ENCODE assay signal across 8 cellular contexts in genomic region chr4:109815151-109816081, GRCh38. TPM values are rescaled to one million over a fixed set of nuclear protein-coding genes. Genes with fewer than 3 reads are reported as not detected.
A peak's percentile ranks its signal among the peaks of the same experiment; 100 is the strongest.
DNase-seq lines count a peak whose midpoint lies in the region; ATAC-seq lines count a peak whose summit lies in the region.

GAR1 (plus strand) TSS chr4:109815762; CDS start chr4:109816165, 403 bp downstream.

- H3K4me3 Mint-ChIP-seq in CD8-positive, alpha-beta memory T cell: peak within 1 kb of the TSS; percentile 92 to 100 (median 97)

- H3K27me3 ChIP-seq in CD8-positive, alpha-beta memory T cell (ENCODE audit: insufficient read depth, low read length, poor library complexity, severe bottlenecking): no peaks in the 10 kb centered on the region
- no peaks in the 10 kb centered on the region for H3K27me3 ChIP-seq in effector memory CD4-positive, alpha-beta T cell (replicated peaks; ENCODE audit: control insufficient read depth, insufficient read depth, low read length, poor library complexity, severe bottlenecking)

- peak; percentile 99 for ATAC-seq in GM19468 (IDR thresholded peaks at IDR 0.05; ENCODE audit: extremely low read depth, unreplicated experiment)

- peak within 1 kb of the TSS; percentile 97 for H3K4me3 ChIP-seq in CD8-positive, alpha-beta memory T cell (ENCODE audit: low read length)
- peak within 1 kb of the TSS; percentile 84 for H3K4me3 ChIP-seq in effector memory CD4-positive, alpha-beta T cell (ENCODE audit: insufficient read depth, low read depth, low read length, poor library complexity, severe bottlenecking)

- H3K4me1 ChIP-seq in CD8-positive, alpha-beta memory T cell (ENCODE audit: insufficient read depth, low read length): peaks cover 17% of the 10 kb centered on the region
- H3K4me1 ChIP-seq in effector memory CD4-positive, alpha-beta T cell (ENCODE audit: control insufficient read depth, insufficient read depth, low read length, poor library complexity, severe bottlenecking): peaks cover 5% of the 10 kb centered on the region

- DNase-seq in CD8-positive, alpha-beta memory T cell: peak; percentile 77 to 90 (median 84)
- DNase-seq in HS-5 (ENCODE audit: low read depth): peak; percentile 76
- peak; percentile 76 for DNase-seq in NK-92 treated with Interleukin-12 subunit alpha and Interleukin-12 subunit beta, amount 100 ng/mL, for 24 hours (lab: John Stamatoyannopoulos, UW)
- peak; percentile 89 for DNase-seq in activated CD8-positive, alpha-beta memory T cell treated with anti-CD3 and anti-CD28 coated beads for 24 hours
- peak; percentile 75 to 85 (median 81) for DNase-seq in effector memory CD4-positive, alpha-beta T cell
- DNase-seq in medulla oblongata (ENCODE audit: extremely low spot score): peak; percentile 95
- DNase-seq in stimulated activated CD8-positive, alpha-beta memory T cell treated with anti-CD3 and anti-CD28 coated beads, Interleukin-12 subunit alpha, Interleukin-12 subunit beta, amount 100 ng/mL, for 1 hour (ENCODE audit: low read depth): peak; percentile 80

- H3K9me3 Mint-ChIP-seq in CD8-positive, alpha-beta memory T cell: no peaks in the 10 kb centered on the region

- peaks cover 0 to 39% (median 11%) of the 10 kb centered on the region in 3 donors for H3K36me3 Mint-ChIP-seq in CD8-positive, alpha-beta memory T cell

- H3K4me1 Mint-ChIP-seq in CD8-positive, alpha-beta memory T cell: peaks cover 34 to 48% (median 46%) of the 10 kb centered on the region in 3 donors

- no peaks in the 10 kb centered on the region for H3K9me3 ChIP-seq in CD8-positive, alpha-beta memory T cell (ENCODE audit: low read length)
- no peaks in the 10 kb centered on the region for H3K9me3 ChIP-seq in effector memory CD4-positive, alpha-beta T cell (ENCODE audit: control insufficient read depth, low read length)

- H3K36me3 ChIP-seq in CD8-positive, alpha-beta memory T cell (ENCODE audit: insufficient read depth, low read length): peaks cover 12% of the 10 kb centered on the region
- peaks cover 7% of the 10 kb centered on the region for H3K36me3 ChIP-seq in effector memory CD4-positive, alpha-beta T cell (ENCODE audit: control insufficient read depth, insufficient read depth, low read length)

- CTCF ChIA-PET in CD8-positive, alpha-beta memory T cell (lab: Charles Lee): interaction anchor here (1.0 to 2.2 kb wide), 5 partner anchors 10 to 382 kb away, joined by 3 to 8 read pairs (median 4); partner anchors contain the start of gene SEC24B

- POLR2A ChIA-PET in CD8-positive, alpha-beta memory T cell (lab: Charles Lee): interaction anchor here (1.0 to 1.1 kb wide), 2 partner anchors 255 to 382 kb away, joined by 3 read pairs; partner anchors contain the start of genes MCUB and SEC24B

- H3K27me3 Mint-ChIP-seq in CD8-positive, alpha-beta memory T cell: no peaks in the 10 kb centered on the region

- H3K27ac Mint-ChIP-seq in CD8-positive, alpha-beta memory T cell: peak within 1 kb of the TSS; percentile 95 to 99 (median 98)

- peak within 1 kb of the TSS; percentile 99 for H3K27ac ChIP-seq in CD8-positive, alpha-beta memory T cell (ENCODE audit: low read depth, low read length)
- H3K27ac ChIP-seq in effector memory CD4-positive, alpha-beta T cell (ENCODE audit: insufficient read depth, low read length, poor library complexity, severe bottlenecking): peak within 1 kb of the TSS; percentile 88

RNA-seq across cellular contexts. Expression of gene GAR1, which starts in this region (rescaled TPM):
- 10 to 100 TPM; 62.2 to 63.9 TPM for total RNA-seq in CD8-positive, alpha-beta memory T cell
- 17.8 TPM for polyA plus RNA-seq in CD8-positive, alpha-beta memory T cell

Comparison
In these comparisons a context has a peak if more than half of its experiments do, and no peak if none do; other contexts are left out.
1. Peak in every context shown above with its lines: DNase-seq, ATAC-seq, H3K4me3 ChIP-seq and H3K27ac ChIP-seq.